23 cellular contexts compared by ENCODE assay signal in genomic region chr1:52305417-52306226, GRCh38.
DNase-seq lines count a peak whose midpoint lies in the region; ATAC-seq, FAIRE-seq and TF ChIP-seq lines count a peak whose summit lies in the region.
"Had no signal": no experiment of that assay in that cellular context is flagged by ENCODE, and none has a peak within 500 bp of the region (broad histone marks: within the 10 kb centered on the region; RNA-seq: fewer than 3 reads in every experiment).

No MANE protein-coding gene starts in this region.

- in situ Hi-C loops in KBM-7 (cut with MboI; ENCODE audit: low pct_unique_long_range_greater_than_20kb, low sequenced_read_pairs) = no loop called here

- TF ChIP-seq POLR2A in heart left ventricle (IDR thresholded peaks at IDR 0.05) = no peak

- H3K4me1 ChIP-seq in right atrium auricular region (no peaks in the 10 kb centered on the region), heart left ventricle (peaks cover 0 to 17% (median 0%) of the 10 kb centered on the region in 12 donors), hepatocyte (ENCODE audit: insufficient read depth) (no peaks in the 10 kb centered on the region)
- H3K4me1 ChIP-seq: Caco-2, Peyer's patch had no signal

- no peaks in the 10 kb centered on the region for H3K9me2 ChIP-seq in hepatocyte (replicated peaks; ENCODE audit: insufficient read depth)
- H3K9me2 ChIP-seq: SK-N-SH had no signal

- H3K27ac ChIP-seq in right atrium auricular region = no peak overlapping the region
- H3K27ac ChIP-seq in heart left ventricle = peak overlapping the region in 3 of 12 donors; percentile 14 to 32 (median 19)
- no peak overlapping the region for H3K27ac ChIP-seq in hepatocyte
- H3K27ac ChIP-seq: Peyer's patch had no signal

- H3K4me2 ChIP-seq in hepatocyte = no peak overlapping the region
- H3K4me2 ChIP-seq: SK-N-SH had no signal

- ATAC-seq in Right ventricle myocardium inferior (peak; percentile 84), heart left ventricle (peak; percentile 71 to 87 (median 82)), HG02885 (IDR thresholded peaks at IDR 0.05; ENCODE audit: poor library complexity, unreplicated experiment) (no peak)
- ATAC-seq: CD8-positive, alpha-beta T cell; GM12878 had no signal

- no peak for FAIRE-seq in frontal cortex (lab: Jason Lieb, UNC)
- FAIRE-seq: G401.6, GM12878, H1, K562 had no signal

- H2AFZ ChIP-seq in hepatocyte = no peak overlapping the region

- H3K9me3 ChIP-seq in right atrium auricular region (no peaks in the 10 kb centered on the region), heart left ventricle (no peaks in the 10 kb centered on the region), hepatocyte (ENCODE audit: low read depth) (no peaks in the 10 kb centered on the region)
- H3K9me3 ChIP-seq: Caco-2, Peyer's patch, SK-N-SH had no signal

- H3K36me3 ChIP-seq in right atrium auricular region (no peaks in the 10 kb centered on the region), heart left ventricle (peaks cover 0 to 36% (median 10%) of the 10 kb centered on the region in 9 donors), hepatocyte (replicated peaks; ENCODE audit: insufficient read depth, low read depth) (no peaks in the 10 kb centered on the region)

- POLR2A ChIA-PET in GM10248 (lab: Yijun Ruan, JAX) = no interaction called here

- 58 to 74% (median 65%) methylated on average over 7 to 13 of the region's 13 CpGs for WGBS in heart left ventricle, 4 donors
- WGBS in hepatocyte (ENCODE audit: low lambda C conversion rate, missing lambda C conversion rate) = 92% methylated on average over 13 of the region's 13 CpGs

- DNase-seq in Right ventricle myocardium inferior (ENCODE audit: missing footprints) (no peak), right atrium auricular region (ENCODE audit: low spot score) (no peak), heart left ventricle (peak in 4 of 5 donors; percentile 9 to 66 (median 36)), hepatocyte (ENCODE audit: low spot score) (peak; percentile 5), GM10248 (ENCODE audit: extremely low spot score) (no peak), KBM-7 (no peak), frontal cortex (ENCODE audit: low spot score in 2 of 2) (no peak)
- DNase-seq: 8988T; ACHN; Caco-2; CD8-positive, alpha-beta T cell; HCEC 1CT; MV-4-11; NCI-H1105; NCI-H1436 treated with DMSO at 0.1 percent for 48 hours; NCI-H187 treated with DMSO at 0.1 percent for 48 hours; Peyer's patch; SK-N-SH had no signal

- TF ChIP-seq CTCF in right atrium auricular region (IDR thresholded peaks at IDR 0.05) (no peak), heart left ventricle (IDR thresholded peaks at IDR 0.05) (no peak), hepatocyte (IDR thresholded peaks at IDR 0.05; ENCODE audit: poor library complexity) (no peak), GM10248 (IDR thresholded peaks at IDR 0.05; ENCODE audit: control extremely low read depth, extremely low read depth, low read depth, missing control alignments) (no peak)

- CTCF ChIA-PET in GM10248 (lab: Yijun Ruan, JAX) = interaction anchor here (1.2 to 3.2 kb wide), 2 partner anchors 10 to 409 kb away, joined by 3 to 22 read pairs; no protein-coding TSS in a partner anchor

- no peaks in the 10 kb centered on the region for H3K79me2 ChIP-seq in hepatocyte

- H4K20me1 ChIP-seq in hepatocyte (ENCODE audit: insufficient read depth, poor library complexity, severe bottlenecking) = no peaks in the 10 kb centered on the region

- intact Hi-C loops in Right ventricle myocardium inferior (cut with DNase I) = no loop called here
- intact Hi-C loops in heart left ventricle (cut with DNase I) = no loop called here

- H3K4me3 ChIP-seq in right atrium auricular region = no peak overlapping the region
- H3K4me3 ChIP-seq in heart left ventricle = no peak overlapping the region
- no peak overlapping the region for H3K4me3 ChIP-seq in hepatocyte
- H3K4me3 ChIP-seq: GM12878, K562, Peyer's patch had no signal

- H3K27me3 ChIP-seq in right atrium auricular region (no peaks in the 10 kb centered on the region), heart left ventricle (no peaks in the 10 kb centered on the region), hepatocyte (no peaks in the 10 kb centered on the region)
- H3K27me3 ChIP-seq: Peyer's patch had no signal

Comparison
In these comparisons a context has a peak if more than half of its experiments do, and no peak if none do; other contexts are left out.
1. DNase-seq: peak in heart left ventricle (4 of 5) and hepatocyte (single experiment); none in Right ventricle myocardium inferior (single experiment), right atrium auricular region (single experiment), GM10248 (single experiment), KBM-7 (single experiment) and frontal cortex (0 of 2).